ENCODE assay signal across 19 cellular contexts in genomic region chr9:129211686-129212085, GRCh38.
"Had no signal": no experiment of that assay in that cellular context is flagged by ENCODE, and none has a peak within 500 bp of the region (broad histone marks: within the 10 kb centered on the region; RNA-seq: fewer than 3 reads in every experiment).

No MANE protein-coding gene starts in this region.

- H3K9me3 ChIP-seq: ascending aorta, mucosa of descending colon had no signal

- H3K4me3 ChIP-seq: ascending aorta, lung, mucosa of descending colon, smooth muscle cell had no signal

- DNase-seq: activated CD4-positive, alpha-beta T cell treated with anti-CD3 and anti-CD28 coated beads for 1 hour; activated CD4-positive, alpha-beta T cell treated with anti-CD3 and anti-CD28 coated beads, Interleukin-2, amount 50 U/mL, for 48 hours; activated CD8-positive, alpha-beta memory T cell treated with anti-CD3 and anti-CD28 coated beads, Interleukin-2, amount 10 ng/mL, durations not matched to agents 7 days and 5 days; activated naive CD4-positive, alpha-beta T cell treated with anti-CD3 and anti-CD28 coated beads for 36 hours; activated T-cell treated with anti-CD3 and anti-CD28 coated beads, Interleukin-2, amount 50 U/mL, for 1 hour; dermis blood vessel endothelial cell; effector memory CD8-positive, alpha-beta T cell; foreskin melanocyte; head of caudate nucleus; left colon; mucosa of descending colon; naive thymus-derived CD4-positive, alpha-beta T cell; nucleus accumbens; T-cell; T-helper 9 cell had no signal

- H3K27me3 ChIP-seq: ascending aorta had no signal

- H3K36me3 ChIP-seq: ascending aorta had no signal

- H3K27ac ChIP-seq: ascending aorta had no signal

- H3K4me1 ChIP-seq: ascending aorta had no signal

- H3K4me2 ChIP-seq: smooth muscle cell had no signal

- ATAC-seq: activated CD8-positive, alpha-beta memory T cell treated with anti-CD3 and anti-CD28 coated beads, Interleukin-2, amount 10 ng/mL, durations not matched to agents 7 days and 5 days; effector memory CD8-positive, alpha-beta T cell; left colon; mucosa of descending colon; naive thymus-derived CD4-positive, alpha-beta T cell; right cardiac atrium; T-cell had no signal
